ENCODE assay signal across 30 cellular contexts in genomic region chr4:20159516-20159915, GRCh38.
"Had no signal": no experiment of that assay in that cellular context is flagged by ENCODE, and none has a peak within 500 bp of the region (broad histone marks: within the 10 kb centered on the region; RNA-seq: fewer than 3 reads in every experiment).

No MANE protein-coding gene starts in this region.

- H3K4me1 Mint-ChIP-seq: activated CD4-positive, alpha-beta T cell treated with anti-CD3 and anti-CD28 coated beads for 36 hours; activated CD8-positive, alpha-beta memory T cell treated with anti-CD3 and anti-CD28 coated beads, Interleukin-2, amount 10 ng/mL, durations not matched to agents 7 days and 5 days; activated naive CD4-positive, alpha-beta T cell treated with anti-CD3 and anti-CD28 coated beads, Interleukin-2, amount 50 U/mL, for 24 hours; activated naive CD8-positive, alpha-beta T cell treated with anti-CD3 and anti-CD28 coated beads, Interleukin-2, amount 50 U/mL, for 24 hours; immature natural killer cell; mesothelial cell of epicardium; naive B cell; nephron progenitor cell; stimulated activated effector memory CD8-positive, alpha-beta T cell treated with anti-CD3 and anti-CD28 coated beads, Interleukin-12 subunit alpha, Interleukin-12 subunit beta, amount 100 ng/mL, for 72 hours had no signal

- H3K4me3 Mint-ChIP-seq: activated CD4-positive, alpha-beta T cell treated with anti-CD3 and anti-CD28 coated beads for 36 hours; activated CD8-positive, alpha-beta memory T cell treated with anti-CD3 and anti-CD28 coated beads, Interleukin-2, amount 10 ng/mL, durations not matched to agents 7 days and 5 days; activated CD8-positive, alpha-beta T cell treated with anti-CD3 and anti-CD28 coated beads, Interleukin-2, amount 10 ng/mL, durations not matched to agents 7 days and 5 days; activated naive CD4-positive, alpha-beta T cell treated with anti-CD3 and anti-CD28 coated beads, Interleukin-2, amount 50 U/mL, for 24 hours; activated naive CD8-positive, alpha-beta T cell treated with anti-CD3 and anti-CD28 coated beads, Interleukin-2, amount 50 U/mL, for 24 hours; immature natural killer cell; mesothelial cell of epicardium; naive B cell; nephron progenitor cell; stimulated activated effector memory CD8-positive, alpha-beta T cell treated with anti-CD3 and anti-CD28 coated beads, Interleukin-12 subunit alpha, Interleukin-12 subunit beta, amount 100 ng/mL, for 72 hours; stimulated activated naive CD8-positive, alpha-beta T cell treated with anti-CD3 and anti-CD28 coated beads, Interleukin-15, Interleukin-2, amounts not matched to agents 100 ng/mL and 50 ng/mL, for 24 hours; type B pancreatic cell had no signal

- H3K9me3 ChIP-seq: gastroesophageal sphincter, neutrophil, thoracic aorta, uterus had no signal

- H3K27ac ChIP-seq: gastroesophageal sphincter, neutrophil, skin epidermis, thoracic aorta, uterus had no signal

- H3K4me1 ChIP-seq: gastroesophageal sphincter, uterus had no signal

- H3K27me3 ChIP-seq: gastroesophageal sphincter, neutrophil, uterus had no signal

- H3K9me3 Mint-ChIP-seq: nephron progenitor cell; stimulated activated naive CD8-positive, alpha-beta T cell treated with anti-CD3 and anti-CD28 coated beads, Interleukin-15, Interleukin-2, amounts not matched to agents 100 ng/mL and 50 ng/mL, for 24 hours; type B pancreatic cell had no signal

- DNase-seq: activated CD4-positive, alpha-beta T cell treated with anti-CD3 and anti-CD28 coated beads for 36 hours; activated CD4-positive, CD25-positive, alpha-beta regulatory T cell; activated CD8-positive, alpha-beta memory T cell treated with anti-CD3 and anti-CD28 coated beads, Interleukin-2, amount 10 ng/mL, durations not matched to agents 7 days and 5 days; activated CD8-positive, alpha-beta T cell treated with anti-CD3 and anti-CD28 coated beads, Interleukin-2, amount 10 ng/mL, durations not matched to agents 7 days and 5 days; activated naive CD8-positive, alpha-beta T cell treated with anti-CD3 and anti-CD28 coated beads, Interleukin-2, amount 50 U/mL, for 24 hours; activated T-cell treated with anti-CD3 and anti-CD28 coated beads, Interleukin-2, amount 50 U/mL, for 48 hours; amygdala; caudate nucleus; cortex of kidney; hippocampal formation; immature natural killer cell; kidney; left colon; naive B cell; nephron progenitor cell; stimulated activated CD4-positive, alpha-beta T cell treated with anti-CD3 and anti-CD28 coated beads, Interleukin-12 subunit alpha, Interleukin-12 subunit beta, amount 100 ng/mL, for 4 hours; stimulated activated CD4-positive, alpha-beta T cell treated with anti-CD3 and anti-CD28 coated beads, Interleukin-4, amount 100 ng/mL, for 1 hour; uterus had no signal

- H3K27me3 Mint-ChIP-seq: activated CD4-positive, alpha-beta T cell treated with anti-CD3 and anti-CD28 coated beads for 36 hours; activated CD8-positive, alpha-beta memory T cell treated with anti-CD3 and anti-CD28 coated beads, Interleukin-2, amount 10 ng/mL, durations not matched to agents 7 days and 5 days; activated naive CD4-positive, alpha-beta T cell treated with anti-CD3 and anti-CD28 coated beads, Interleukin-2, amount 50 U/mL, for 24 hours; activated naive CD8-positive, alpha-beta T cell treated with anti-CD3 and anti-CD28 coated beads, Interleukin-2, amount 50 U/mL, for 24 hours; naive B cell; progenitor cell of endocrine pancreas; stimulated activated naive CD8-positive, alpha-beta T cell treated with anti-CD3 and anti-CD28 coated beads, Interleukin-15, Interleukin-2, amounts not matched to agents 100 ng/mL and 50 ng/mL, for 24 hours; type B pancreatic cell had no signal

- H3K4me3 ChIP-seq: gastroesophageal sphincter, skin epidermis, thoracic aorta, uterus had no signal

- H3K36me3 ChIP-seq: gastroesophageal sphincter, neutrophil, thoracic aorta, uterus had no signal

- H3K27ac Mint-ChIP-seq: activated CD4-positive, alpha-beta T cell treated with anti-CD3 and anti-CD28 coated beads for 36 hours; activated CD8-positive, alpha-beta memory T cell treated with anti-CD3 and anti-CD28 coated beads, Interleukin-2, amount 10 ng/mL, durations not matched to agents 7 days and 5 days; activated CD8-positive, alpha-beta T cell treated with anti-CD3 and anti-CD28 coated beads, Interleukin-2, amount 10 ng/mL, durations not matched to agents 7 days and 5 days; activated naive CD4-positive, alpha-beta T cell treated with anti-CD3 and anti-CD28 coated beads, Interleukin-2, amount 50 U/mL, for 24 hours; activated naive CD8-positive, alpha-beta T cell treated with anti-CD3 and anti-CD28 coated beads, Interleukin-2, amount 50 U/mL, for 24 hours; activated T-helper 2 cell treated with anti-CD3 and anti-CD28 coated beads, Interferon-gamma antibody, Interleukin-2, Interleukin-4, amounts not matched to agents 10 μg/mL and 5 μg/mL and 100 μg/mL, durations not matched to agents 14 hours and 24 hours and 36 hours; immature natural killer cell; mesothelial cell of epicardium; naive B cell; nephron progenitor cell; progenitor cell of endocrine pancreas; stimulated activated effector memory CD8-positive, alpha-beta T cell treated with anti-CD3 and anti-CD28 coated beads, Interleukin-12 subunit alpha, Interleukin-12 subunit beta, amount 100 ng/mL, for 72 hours; stimulated activated naive CD8-positive, alpha-beta T cell treated with anti-CD3 and anti-CD28 coated beads, Interleukin-15, Interleukin-2, amounts not matched to agents 100 ng/mL and 50 ng/mL, for 24 hours; type B pancreatic cell had no signal

- H3K36me3 Mint-ChIP-seq: activated CD8-positive, alpha-beta memory T cell treated with anti-CD3 and anti-CD28 coated beads, Interleukin-2, amount 10 ng/mL, durations not matched to agents 7 days and 5 days; activated naive CD4-positive, alpha-beta T cell treated with anti-CD3 and anti-CD28 coated beads, Interleukin-2, amount 50 U/mL, for 24 hours; immature natural killer cell; mesothelial cell of epicardium; naive B cell; stimulated activated effector memory CD8-positive, alpha-beta T cell treated with anti-CD3 and anti-CD28 coated beads, Interleukin-12 subunit alpha, Interleukin-12 subunit beta, amount 100 ng/mL, for 72 hours; type B pancreatic cell had no signal

- ATAC-seq: activated CD4-positive, alpha-beta T cell treated with anti-CD3 and anti-CD28 coated beads for 36 hours; activated CD8-positive, alpha-beta memory T cell treated with anti-CD3 and anti-CD28 coated beads, Interleukin-2, amount 10 ng/mL, durations not matched to agents 7 days and 5 days; activated CD8-positive, alpha-beta T cell treated with anti-CD3 and anti-CD28 coated beads, Interleukin-2, amount 10 ng/mL, durations not matched to agents 7 days and 5 days; activated naive CD8-positive, alpha-beta T cell treated with anti-CD3 and anti-CD28 coated beads, Interleukin-2, amount 50 U/mL, for 24 hours; gastroesophageal sphincter; left colon; sciatic nerve; stimulated activated effector memory CD8-positive, alpha-beta T cell treated with anti-CD3 and anti-CD28 coated beads, Interleukin-12 subunit alpha, Interleukin-12 subunit beta, amount 100 ng/mL, for 72 hours had no signal
